9 cellular contexts compared by ENCODE assay signal in the genomic region with DNA sequence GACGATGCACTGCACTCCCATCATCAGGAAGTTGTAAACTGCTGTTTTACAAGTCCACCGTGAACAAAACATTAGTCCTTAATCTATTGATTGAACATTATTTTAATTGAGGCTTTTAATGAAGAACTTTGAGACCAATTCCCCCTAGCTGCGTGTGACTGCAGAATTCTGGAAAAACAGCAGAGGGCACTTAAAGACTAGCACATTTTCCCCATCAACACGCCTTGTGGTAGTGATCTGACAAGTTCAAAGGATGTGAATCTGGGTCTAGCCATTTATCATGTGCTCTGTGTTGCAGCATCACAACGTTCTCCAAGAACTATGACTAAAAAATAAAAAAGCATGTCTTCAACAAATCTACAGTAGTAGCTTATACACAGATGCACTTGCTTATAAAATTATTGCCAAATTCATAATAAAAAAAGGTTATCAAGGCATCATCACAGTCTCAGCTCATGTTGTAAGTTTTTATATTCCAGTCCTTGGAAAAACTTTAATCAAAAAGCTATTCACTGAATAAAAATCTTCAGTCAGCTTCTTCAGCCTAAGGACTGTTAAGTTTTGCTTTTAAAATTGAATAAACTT. TPM values are rescaled to one million over a fixed set of nuclear protein-coding genes. Genes with fewer than 3 reads are reported as not detected.
DNase-seq lines count a peak whose midpoint lies in the region; ATAC-seq and TF ChIP-seq lines count a peak whose summit lies in the region.
"Had no signal": no experiment of that assay in that cellular context is flagged by ENCODE, and none has a peak within 500 bp of the region (broad histone marks: within the 10 kb centered on the region; RNA-seq: fewer than 3 reads in every experiment).

No MANE protein-coding gene starts in this region.

- no peak overlapping the region for H3K4me3 ChIP-seq in Karpas-422 (ENCODE audit: low read length)
- no peak overlapping the region for H3K4me3 ChIP-seq in Panc1 (ENCODE audit: low read depth in 2 of 2, low read length in 2 of 2)
- H3K4me3 ChIP-seq in epithelial cell of esophagus (ENCODE audit: low read length): no peak overlapping the region
- H3K4me3 ChIP-seq: BLaER1 had no signal

- no peaks in the 10 kb centered on the region for H3K36me3 Mint-ChIP-seq in nephron (ENCODE audit: low read depth)

- H3K9ac ChIP-seq in Karpas-422 (ENCODE audit: low read length): no peak overlapping the region
- H3K9ac ChIP-seq: BLaER1 had no signal

- H3K27ac ChIP-seq in Karpas-422 (ENCODE audit: low read length) (no peak overlapping the region), Panc1 (ENCODE audit: low read length) (no peak overlapping the region)
- H3K27ac ChIP-seq: BLaER1 had no signal

- H3K4me3 Mint-ChIP-seq in nephron: no peak overlapping the region

- H3K79me2 ChIP-seq in Karpas-422 (ENCODE audit: low read length): no peaks in the 10 kb centered on the region

- H3K27me3 Mint-ChIP-seq in nephron (ENCODE audit: low read depth): peaks cover 67% of the 10 kb centered on the region

- ATAC-seq in Panc1 (0 out of 2 replicates have a peak, but pooled peaks have one; percentile 70), GM21381 (IDR thresholded peaks at IDR 0.05; ENCODE audit: unreplicated experiment) (no peak), GM19397 (IDR thresholded peaks at IDR 0.05; ENCODE audit: unreplicated experiment) (no peak)

- intact Hi-C loops in Panc1 (cut with micrococcal nuclease; ENCODE audit: unreplicated experiment): loop anchor here (2.0 to 5.0 kb wide), 2 partner anchors 67 to 532 kb away; no protein-coding TSS in a partner anchor

- BruUV-seq in Panc1 (replicated peaks; lab: Mats Ljungman, UMichigan): no TSS peak

- CTCF ChIA-PET in Panc1 (lab: Charles Lee): interaction anchor here (0.8 to 1.0 kb wide), 2 partner anchors 11 to 533 kb away, joined by 3 read pairs; no protein-coding TSS in a partner anchor

- POLR2A ChIA-PET in Panc1 (lab: Charles Lee): no interaction called here

- H3K9me2 ChIP-seq in Karpas-422 (replicated peaks; ENCODE audit: insufficient read depth, low read length): no peaks in the 10 kb centered on the region

- no peaks in the 10 kb centered on the region for H3K36me3 ChIP-seq in Karpas-422 (ENCODE audit: insufficient read depth, low read length)
- H3K36me3 ChIP-seq in Panc1 (ENCODE audit: control insufficient read depth, insufficient read depth, low read length): no peaks in the 10 kb centered on the region
- H3K36me3 ChIP-seq: BLaER1 had no signal

- no peaks in the 10 kb centered on the region for H3K9me3 ChIP-seq in Karpas-422 (ENCODE audit: low read length)
- H3K9me3 ChIP-seq in Panc1 (ENCODE audit: control insufficient read depth, insufficient read depth, low read depth, low read length): no peaks in the 10 kb centered on the region
- H3K9me3 ChIP-seq: BLaER1 had no signal

- TF ChIP-seq CTCF in Panc1 (IDR thresholded peaks at IDR 0.05) (peak; percentile 65), epithelial cell of esophagus (IDR thresholded peaks at IDR 0.05; ENCODE audit: insufficient read depth, low read depth, low read length, missing control alignments) (peak; percentile 76), nephron (IDR thresholded peaks at IDR 0.05; ENCODE audit: unreplicated experiment in 3 of 3) (peak; percentile 68 to 88 (median 78))

- H3K4me1 Mint-ChIP-seq in nephron: no peaks in the 10 kb centered on the region

- H4K20me1 ChIP-seq in Karpas-422 (ENCODE audit: insufficient read depth, low read depth, low read length): 0 out of 2 replicates have a peak, but pooled peaks cover 4% of the 10 kb centered on the region
- H4K20me1 ChIP-seq: BLaER1 had no signal

- no peaks in the 10 kb centered on the region for H3K9me3 Mint-ChIP-seq in nephron

- H3K4me1 ChIP-seq in Karpas-422 (ENCODE audit: low read length) (peaks cover 1% of the 10 kb centered on the region; the same call in 1 of the 2 replicates), Panc1 (ENCODE audit: control insufficient read depth, insufficient read depth, low read length) (no peaks in the 10 kb centered on the region)
- H3K4me1 ChIP-seq: BLaER1 had no signal

- H3K4me2 ChIP-seq in Karpas-422 (ENCODE audit: low read depth, low read length, poor library complexity, severe bottlenecking): no peak overlapping the region
- H3K4me2 ChIP-seq: BLaER1 had no signal

- no peak overlapping the region for H3K27ac Mint-ChIP-seq in nephron

- DNase-seq in NCI-H2081 (lab: John Stamatoyannopoulos, UW): peak; percentile 19 to 46
- no peak for DNase-seq in NCI-H2081 treated with DMSO at 0.1 percent for 48 hours (lab: John Stamatoyannopoulos, UW)
- DNase-seq in Karpas-422: peak; percentile 83
- DNase-seq in Panc1 (ENCODE audit: low read depth, low spot score): no peak
- peak; percentile 71 for DNase-seq in epithelial cell of esophagus (ENCODE audit: low read depth)

- H3K27me3 ChIP-seq in Karpas-422 (ENCODE audit: low read length): peaks cover 3% of the 10 kb centered on the region; the same call in 1 of the 2 replicates
- H3K27me3 ChIP-seq in Panc1 (ENCODE audit: control insufficient read depth, insufficient read depth, low read length): peaks cover 4% of the 10 kb centered on the region
- H3K27me3 ChIP-seq: BLaER1 had no signal

- in situ Hi-C loops in Panc1 (cut with HindIII; ENCODE audit: low pct_unique_long_range_greater_than_20kb, low sequenced_read_pairs): no loop called here

- H2AFZ ChIP-seq in Karpas-422 (ENCODE audit: low read length): no peak overlapping the region

RNA-seq across cellular contexts. Expression of a gene that starts 35.8 kb away (rescaled TPM):
- not detected in 2 replicates for total RNA-seq in Karpas-422 (2014; rRNA removed; shearing (Covaris generic); ENCODE audit: low replicate concordance)
- not detected for total RNA-seq in Panc1 (2021; ENCODE audit: unreplicated experiment)
- not detected for polyA plus RNA-seq in Panc1 (2012; ENCODE audit: insufficient read length)

RNA-seq across cellular contexts. Expression of a gene that starts 39.5 kb away (rescaled TPM):
- total RNA-seq in Karpas-422 (2014; rRNA removed; shearing (Covaris generic); ENCODE audit: low replicate concordance): 32.2 and 32.9 TPM in 2 replicates
- 8.5 TPM for total RNA-seq in Panc1 (2021; ENCODE audit: unreplicated experiment)
- 5.4 TPM for polyA plus RNA-seq in Panc1 (2012; ENCODE audit: insufficient read length)

Comparison
In these comparisons a context has a peak if more than half of its experiments do, and no peak if none do; other contexts are left out.
1. DNase-seq: peak in NCI-H2081 (2 of 2), Karpas-422 (single experiment) and epithelial cell of esophagus (single experiment); none in NCI-H2081 treated with DMSO at 0.1 percent for 48 hours (single experiment) and Panc1 (single experiment).
2. Peak in every context shown above with its lines, with median percentiles within 50 percentile points of each other: CTCF ChIP-seq.